Comparison of ENCODE assay signal across 8 cellular contexts in the genomic region with DNA sequence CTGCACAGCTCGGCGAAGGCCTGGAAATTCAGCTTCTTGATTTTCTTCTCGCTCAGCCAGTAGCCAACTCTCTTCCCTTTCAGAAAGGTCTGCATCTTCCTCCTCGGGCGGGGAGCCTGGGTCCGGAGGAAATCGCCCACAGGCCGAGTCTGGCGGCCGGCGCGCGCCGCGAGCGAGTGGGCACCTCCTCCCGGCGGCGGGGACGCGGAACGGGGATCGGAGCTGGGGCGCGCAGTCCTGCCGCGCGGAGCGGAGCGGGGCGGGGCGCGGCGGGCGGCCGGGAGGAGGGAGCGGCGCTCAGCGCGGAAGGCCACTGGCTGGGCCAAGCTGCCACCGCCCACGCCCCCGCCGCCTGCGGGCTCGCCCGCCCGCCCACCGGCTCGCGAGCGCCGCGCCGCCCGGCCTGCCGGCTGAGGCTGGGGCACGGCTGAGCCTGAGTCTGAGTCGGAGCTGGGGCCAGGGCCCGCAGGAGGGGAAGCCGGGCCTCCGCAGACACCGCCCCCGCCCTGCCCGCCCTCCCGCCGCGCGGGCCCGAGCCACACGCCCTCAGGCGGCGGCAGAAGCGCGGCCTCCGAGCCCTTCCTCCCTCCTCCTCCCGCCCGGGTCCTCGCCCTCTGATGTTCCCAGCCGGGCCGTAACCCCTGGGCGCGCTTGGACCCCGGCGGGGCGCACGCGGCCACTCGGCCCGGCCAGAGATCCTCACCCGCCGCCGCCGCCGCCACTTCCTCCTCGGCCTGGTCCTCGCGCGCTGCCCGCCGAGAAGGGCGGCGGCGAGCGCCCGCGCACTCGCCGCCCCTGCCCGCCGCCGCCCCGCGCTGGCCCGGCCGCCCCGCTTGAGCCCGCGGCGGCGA. TPM values are rescaled to one million over a fixed set of nuclear protein-coding genes. Genes with fewer than 3 reads are reported as not detected.
A peak's percentile ranks its signal among the peaks of the same experiment; 100 is the strongest.
DNase-seq lines count a peak whose midpoint lies in the region; ATAC-seq, FAIRE-seq and TF ChIP-seq lines count a peak whose summit lies in the region.

No MANE protein-coding gene starts in this region.

- ATAC-seq in A549 (peak; percentile 84 to 86), GM18858 (IDR thresholded peaks at IDR 0.05; ENCODE audit: unreplicated experiment) (peak; percentile 67), HG03064 (IDR thresholded peaks at IDR 0.05; ENCODE audit: low read depth, unreplicated experiment) (peak; percentile 80)

- TF ChIP-seq RAD21 in A549 (conservative IDR thresholded peaks at IDR 0.05 in 1 of 2, IDR thresholded peaks at IDR 0.05 in 1 of 2) = 0 out of 5 replicates have a peak, but pooled peaks of 1 of the 2 experiments have one; percentile 11

- TF ChIP-seq POLR2A in A549 (IDR thresholded peaks at IDR 0.05; ENCODE audit: low read length) = peak; percentile 40; the same call in 1 of the 2 replicates

- peak overlapping the region; percentile 96 to 100 for H3K27ac ChIP-seq in A549

- no peaks in the 10 kb centered on the region for H3K27me3 ChIP-seq in bronchial epithelial cell (ENCODE audit: control insufficient read depth, insufficient read depth, low read length)

- 0% methylated on average over 10 of the region's 121 CpGs for WGBS in A549 (ENCODE audit: missing lambda C conversion rate)

- peak overlapping the region; percentile 93 for H3K4me2 ChIP-seq in A549

- FAIRE-seq in A549 (lab: Jason Lieb, UNC) (no peak), bronchial epithelial cell (lab: Jason Lieb, UNC) (no peak)

- TF ChIP-seq CTCF in A549 (IDR thresholded peaks at IDR 0.05) = no peak; the same call in 2 of the 3 replicates
- TF ChIP-seq CTCF in WI38 (IDR thresholded peaks at IDR 0.05; ENCODE audit: low read depth, low read length) = no peak
- no peak for TF ChIP-seq CTCF in bronchial epithelial cell (IDR thresholded peaks at IDR 0.05; ENCODE audit: insufficient read depth, low read length, severe bottlenecking)

- H3K4me1 ChIP-seq in A549 = peaks cover 20% of the 10 kb centered on the region

- no peaks in the 10 kb centered on the region for H3K36me3 ChIP-seq in bronchial epithelial cell (ENCODE audit: control insufficient read depth, insufficient read depth, low read length)

- H3K4me3 ChIP-seq in A549 = peak overlapping the region; percentile 76
- H3K4me3 ChIP-seq in WI38 (ENCODE audit: low read depth, low read length) = peak overlapping the region; percentile 72
- H3K4me3 ChIP-seq in bronchial epithelial cell (ENCODE audit: low read depth, low read length) = peak overlapping the region; percentile 79

- no peaks in the 10 kb centered on the region for H3K9me3 ChIP-seq in A549

- TF ChIP-seq EP300 in A549 (IDR thresholded peaks at IDR 0.05) = no peak

- DNase-seq in A549 (ENCODE audit: low read depth in 1 of 2, low spot score in 1 of 2) = peak; percentile 70 to 80
- DNase-seq in NCI-H2171 (lab: John Stamatoyannopoulos, UW) = peak; percentile 91
- DNase-seq in bronchial epithelial cell (ENCODE audit: low read depth) = peak; percentile 73
- DNase-seq in islet precursor cell = peak; percentile 94
- DNase-seq in stimulated activated CD4-positive, alpha-beta T cell treated with anti-CD3 and anti-CD28 coated beads, Interleukin-12 subunit alpha, Interleukin-12 subunit beta, amount 100 ng/mL, for 4 hours = peak; percentile 87

- POLR2A ChIA-PET in A549 (lab: Yijun Ruan, JAX) = interaction anchor here (0.7 to 1.1 kb wide), 5 partner anchors 14 to 163 kb away, joined by 3 to 7 read pairs (median 4); a partner anchor contains a TSS

- CTCF ChIA-PET in A549 (lab: Yijun Ruan, JAX) = interaction anchor here (0.6 to 17.9 kb wide), 16 partner anchors 16 to 271 kb away, joined by 3 to 371 read pairs (median 6); a partner anchor contains a TSS

TF ChIP-seq in A549, 52 proteins besides CTCF, POLR2A, EP300 and RAD21:
- TF ChIP-seq MYC (IDR thresholded peaks at IDR 0.05; ENCODE audit: borderline replicate concordance, low read length) = no peak
- no peak for TF ChIP-seq TFCP2L1 (CRISPR knock-in tag; IDR thresholded peaks at IDR 0.05)
- TF ChIP-seq, protein P1, sequence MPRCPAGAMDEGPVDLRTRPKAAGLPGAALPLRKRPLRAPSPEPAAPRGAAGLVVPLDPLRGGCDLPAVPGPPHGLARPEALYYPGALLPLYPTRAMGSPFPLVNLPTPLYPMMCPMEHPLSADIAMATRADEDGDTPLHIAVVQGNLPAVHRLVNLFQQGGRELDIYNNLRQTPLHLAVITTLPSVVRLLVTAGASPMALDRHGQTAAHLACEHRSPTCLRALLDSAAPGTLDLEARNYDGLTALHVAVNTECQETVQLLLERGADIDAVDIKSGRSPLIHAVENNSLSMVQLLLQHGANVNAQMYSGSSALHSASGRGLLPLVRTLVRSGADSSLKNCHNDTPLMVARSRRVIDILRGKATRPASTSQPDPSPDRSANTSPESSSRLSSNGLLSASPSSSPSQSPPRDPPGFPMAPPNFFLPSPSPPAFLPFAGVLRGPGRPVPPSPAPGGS (IDR thresholded peaks at IDR 0.05) = peak; percentile 67; the same call in 1 of the 3 replicates
- no peak for TF ChIP-seq SMC3 (IDR thresholded peaks at IDR 0.05)
- TF ChIP-seq FOSL2 (IDR thresholded peaks at IDR 0.05) = no peak
- no peak for TF ChIP-seq FOSL2 (CRISPR knock-in tag; IDR thresholded peaks at IDR 0.05)
- TF ChIP-seq CBX8 (IDR thresholded peaks at IDR 0.05) = no peak

RNA-seq across cellular contexts. Expression of a gene that starts 0.4 kb away (rescaled TPM):
- polyA plus RNA-seq in A549 (2011; rRNA removed) = 47.0 and 59.1 TPM in 2 replicates
- 49.6 and 70.1 TPM in 2 replicates for polyA plus RNA-seq in A549 (2012; cell fraction: cytosol; rRNA removed)
- 57.5 and 66.3 TPM in 2 replicates for polyA plus RNA-seq in A549 (2012; cell fraction: nucleus; rRNA removed)
- polyA plus RNA-seq in A549 (2017; fragmentation: RNase III; extraction: RNeasy Plus Mini Kit Qiagen cat#74134 plus additional on column Dnase treatment) = 42.7 to 46.2 TPM (median 42.9 TPM) in 3 replicates
- 173 and 199 TPM in 2 replicates for polyA minus RNA-seq in A549 (2011; rRNA and poly(A)+ RNA removed)
- total RNA-seq in bronchial epithelial cell = 24.7 and 39.8 TPM in 2 replicates

Comparison
In these comparisons a context has a peak if more than half of its experiments do, and no peak if none do; other contexts are left out.
1. Peak in every context shown above with its lines: DNase-seq, ATAC-seq, H3K4me3 ChIP-seq and H3K27ac ChIP-seq.